Comparison of ENCODE assay signal across 26 cellular contexts in genomic region chr11:119794141-119794665, GRCh38.
"Had no signal": no experiment of that assay in that cellular context is flagged by ENCODE, and none has a peak within 500 bp of the region (broad histone marks: within the 10 kb centered on the region; RNA-seq: fewer than 3 reads in every experiment).

No MANE protein-coding gene starts in this region.

- ATAC-seq: activated CD4-positive, alpha-beta T cell treated with anti-CD3 and anti-CD28 coated beads for 36 hours; activated CD8-positive, alpha-beta memory T cell treated with anti-CD3 and anti-CD28 coated beads, Interleukin-2, amount 10 ng/mL, durations not matched to agents 7 days and 5 days; activated CD8-positive, alpha-beta T cell treated with anti-CD3 and anti-CD28 coated beads, Interleukin-2, amount 10 ng/mL, durations not matched to agents 7 days and 5 days; activated naive CD8-positive, alpha-beta T cell treated with anti-CD3 and anti-CD28 coated beads, Interleukin-2, amount 50 U/mL, for 24 hours; T-helper 17 cell had no signal

- H3K27ac ChIP-seq: adrenal gland, ascending aorta, epithelial cell of prostate, esophagus squamous epithelium had no signal

- H3K4me3 ChIP-seq: adrenal gland, ascending aorta, esophagus squamous epithelium had no signal

- H3K4me1 ChIP-seq: adrenal gland, ascending aorta had no signal

- DNase-seq: activated CD4-positive, alpha-beta memory T cell treated with anti-CD3 and anti-CD28 coated beads for 36 hours; activated CD4-positive, alpha-beta T cell treated with anti-CD3 and anti-CD28 coated beads for 36 hours; activated CD4-positive, alpha-beta T cell treated with anti-CD3 and anti-CD28 coated beads, Interleukin-2, amount 10 ng/mL, durations not matched to agents 24 days and 14 days; activated CD4-positive, CD25-positive, alpha-beta regulatory T cell; activated CD4-positive, CD25-positive, alpha-beta regulatory T cell treated with anti-CD3 and anti-CD28 coated beads, Interleukin-2, amount 50 U/mL, for 72 hours; activated CD8-positive, alpha-beta memory T cell treated with anti-CD3 and anti-CD28 coated beads, Interleukin-2, amount 10 ng/mL, durations not matched to agents 7 days and 5 days; activated CD8-positive, alpha-beta memory T cell treated with anti-CD3 and anti-CD28 coated beads, Interleukin-2, amount 50 U/mL, for 4 hours; activated CD8-positive, alpha-beta T cell treated with anti-CD3 and anti-CD28 coated beads, Interleukin-2, amount 10 ng/mL, durations not matched to agents 7 days and 5 days; activated effector memory CD4-positive, alpha-beta T cell treated with anti-CD3 and anti-CD28 coated beads, Interleukin-2, amount 50 U/mL, for 16 hours; activated naive CD4-positive, alpha-beta T cell treated with anti-CD3 and anti-CD28 coated beads for 36 hours; activated naive CD8-positive, alpha-beta T cell treated with anti-CD3 and anti-CD28 coated beads for 36 hours; activated naive CD8-positive, alpha-beta T cell treated with anti-CD3 and anti-CD28 coated beads, Interleukin-2, amount 50 U/mL, for 24 hours; activated T-cell treated with anti-CD3 and anti-CD28 coated beads, Interleukin-2, amount 50 U/mL, for 1 hour; activated T-cell treated with anti-CD3 and anti-CD28 coated beads, Interleukin-2, amount 50 U/mL, for 48 hours; adrenal gland; brain microvascular endothelial cell; cortex of kidney; dermis blood vessel endothelial cell; effector CD8-positive, alpha-beta T cell; esophagus squamous epithelium; foreskin melanocyte; T-helper 1 cell; T-helper 17 cell; T1000 had no signal

- H3K36me3 ChIP-seq: adrenal gland, ascending aorta, brain microvascular endothelial cell, esophagus squamous epithelium had no signal

- H3K27me3 ChIP-seq: adrenal gland, ascending aorta, brain microvascular endothelial cell had no signal

- H3K9me3 ChIP-seq: adrenal gland, ascending aorta, esophagus squamous epithelium had no signal
